In the genomic region with DNA sequence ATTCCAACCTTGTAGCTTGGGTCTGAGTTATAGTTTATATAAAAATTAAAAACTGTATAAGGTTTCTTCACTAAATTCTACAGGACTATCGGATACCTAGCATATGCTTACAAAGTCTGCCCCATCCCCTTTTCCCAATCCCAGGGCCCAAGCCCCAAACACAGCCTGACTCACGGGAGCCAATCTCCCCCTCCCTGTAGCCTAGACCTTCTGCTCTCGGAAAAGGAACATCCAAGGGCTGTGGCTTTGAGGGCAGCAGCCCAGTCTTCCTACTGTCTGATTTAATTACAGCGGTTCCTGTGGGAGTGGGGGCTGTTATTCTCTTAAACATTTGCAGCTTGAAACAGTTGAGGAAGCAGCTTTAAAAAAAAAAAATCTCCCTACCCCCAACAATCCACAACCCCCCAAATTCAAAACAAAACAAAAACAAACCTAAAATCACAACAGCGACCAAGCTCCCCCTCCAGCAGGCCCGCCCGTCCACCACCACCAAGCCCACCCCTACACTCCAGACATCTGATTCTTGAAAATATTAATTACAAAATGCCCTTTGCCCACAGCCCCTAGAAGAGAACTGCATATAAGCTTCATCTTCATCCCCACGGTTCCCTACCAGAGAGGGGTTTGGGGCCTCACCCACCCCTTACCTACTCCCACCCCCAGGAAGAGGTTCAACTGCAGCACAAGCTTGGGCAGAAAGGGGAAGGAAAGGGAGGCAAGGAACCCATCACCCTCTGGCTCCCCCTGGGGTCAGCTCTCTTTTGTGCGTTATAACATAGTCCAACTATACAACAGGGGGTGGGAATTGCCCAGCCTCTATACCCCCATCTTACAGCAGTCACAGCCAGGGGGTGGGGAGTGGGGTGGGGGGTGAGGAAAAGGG, we compare ENCODE assay signal across 8 cellular contexts. TPM values are rescaled to one million over a fixed set of nuclear protein-coding genes. Genes with fewer than 3 reads are reported as not detected.
DNase-seq lines count a peak whose midpoint lies in the region; ATAC-seq and TF ChIP-seq lines count a peak whose summit lies in the region.

No MANE protein-coding gene starts in this region.

- peaks cover 0 to 4% (median 0%) of the 10 kb centered on the region in 3 donors for H3K27me3 Mint-ChIP-seq in CD14-positive monocyte (ENCODE audit: low read depth in 3 of 3)

- no peak for TF ChIP-seq POLR2A in right lobe of liver (IDR thresholded peaks at IDR 0.05)

- H3K9me3 Mint-ChIP-seq in CD14-positive monocyte = peaks cover 0 to 2% (median 0%) of the 10 kb centered on the region in 7 donors

- H3K4me1 ChIP-seq in right lobe of liver (peaks cover 0 to 6% (median 2%) of the 10 kb centered on the region in 4 donors), thoracic aorta (ENCODE audit: control insufficient read depth in 1 of 2, low read depth in 2 of 2) (peaks cover 10 to 12% of the 10 kb centered on the region in 2 donors)

- ATAC-seq in right lobe of liver (no peak), thoracic aorta (ENCODE audit: insufficient number of reproducible peaks, low FRiP score, low read depth) (no peak), GM18498 (IDR thresholded peaks at IDR 0.05; ENCODE audit: unreplicated experiment) (no peak)

- H3K36me3 ChIP-seq in right lobe of liver (peaks cover 0 to 34% (median 6%) of the 10 kb centered on the region in 4 donors), thoracic aorta (peaks cover 14% of the 10 kb centered on the region)

- no peaks in the 10 kb centered on the region for H3K9me3 ChIP-seq in right lobe of liver
- no peaks in the 10 kb centered on the region for H3K9me3 ChIP-seq in thoracic aorta

- H3K4me3 ChIP-seq in right lobe of liver (no peak overlapping the region), thoracic aorta (peak overlapping the region; percentile 90)

- TF ChIP-seq CTCF in CD14-positive monocyte (IDR thresholded peaks at IDR 0.05) = peak; percentile 65
- TF ChIP-seq CTCF in right lobe of liver (IDR thresholded peaks at IDR 0.05) = no peak
- no peak for TF ChIP-seq CTCF in thoracic aorta (IDR thresholded peaks at IDR 0.05)

- peak overlapping the region; percentile 98 to 100 (median 99) for H3K27ac Mint-ChIP-seq in CD14-positive monocyte

- peak overlapping the region; percentile 72 to 91 (median 88) for H3K27ac ChIP-seq in right lobe of liver
- H3K27ac ChIP-seq in thoracic aorta = peak overlapping the region; percentile 90 to 95

- no peaks in the 10 kb centered on the region for H3K27me3 ChIP-seq in right lobe of liver
- H3K27me3 ChIP-seq in thoracic aorta (replicated peaks; ENCODE audit: insufficient read depth) = no peaks in the 10 kb centered on the region

- peaks cover 49 to 59% of the 10 kb centered on the region in 2 donors for H3K36me3 Mint-ChIP-seq in CD14-positive monocyte

- WGBS in right lobe of liver (ENCODE audit: insufficient coverage, low coverage, low lambda C conversion rate, missing lambda C conversion rate) = 70% methylated on average over 9 of the region's 9 CpGs

- H3K4me1 Mint-ChIP-seq in CD14-positive monocyte = peaks cover 29% of the 10 kb centered on the region

- DNase-seq in CD14-positive monocyte (ENCODE audit: low spot score) = no peak
- peak; percentile 28 for DNase-seq in HCEC 1CT
- peak; percentile 34 for DNase-seq in SIG-M5 (lab: John Stamatoyannopoulos, UW)
- DNase-seq in astrocyte of the hippocampus (ENCODE audit: low read depth, low spot score) = peak; percentile 47
- peak in 1 of 3 donors; percentile 32 for DNase-seq in right lobe of liver
- no peak for DNase-seq in thoracic aorta (ENCODE audit: low spot score)
- DNase-seq in NCI-H1092 treated with DMSO at 0.1 percent for 48 hours (lab: John Stamatoyannopoulos, UW) = no peak

- peak overlapping the region; percentile 89 to 96 for H3K4me3 Mint-ChIP-seq in CD14-positive monocyte

- intact Hi-C loops in CD14-positive monocyte (cut with micrococcal nuclease) (loop anchor here (5.0 kb wide), 1 partner anchor 38 kb away; no protein-coding TSS in a partner anchor), right lobe of liver (cut with DNase I) (no loop called here)

RNA-seq across cellular contexts. Expression of gene PRKAG1, which starts 1.1 kb away (rescaled TPM):
- polyA plus RNA-seq in CD14-positive monocyte = 10 to 100 TPM; 50.1 to 58.9 TPM
- 10 to 100 TPM; 24.8 to 36.2 (median 30.1) TPM for total RNA-seq in right lobe of liver
- 10 to 100 TPM; 53.2 to 68.1 TPM for total RNA-seq in thoracic aorta

RNA-seq across cellular contexts. Expression of gene DDN, which starts 20.5 kb away (rescaled TPM):
- not detected for polyA plus RNA-seq in CD14-positive monocyte
- total RNA-seq in right lobe of liver (under 1 TPM in 2 of 6 experiments, not detected in 4; 0.18 to 0.19 TPM), thoracic aorta (under 1 TPM in 1 of 2 donors, not detected in 1; 0.14 TPM)

RNA-seq across cellular contexts. Expression of gene KMT2D, which starts 40.9 kb away (rescaled TPM):
- polyA plus RNA-seq in CD14-positive monocyte = 1 to 10 TPM; 1.2 to 2.7 TPM
- total RNA-seq in right lobe of liver = 10 to 100 TPM; 28.6 to 35.4 (median 33.3) TPM
- 100 to 1,000 TPM in 1 of 2 donors, 10 to 100 TPM in 1; 56.5 to 101 TPM for total RNA-seq in thoracic aorta

RNA-seq across cellular contexts. Expression of gene WNT1, which starts 41.6 kb away (rescaled TPM):
- not detected for polyA plus RNA-seq in CD14-positive monocyte
- not detected for total RNA-seq in right lobe of liver
- total RNA-seq in thoracic aorta = 1 to 10 TPM in 1 of 2 donors, not detected in 1; 1.2 TPM

RNA-seq across cellular contexts. Expression of gene WNT10B, which starts 48.1 kb away (rescaled TPM):
- polyA plus RNA-seq in CD14-positive monocyte = not detected
- total RNA-seq in right lobe of liver (under 1 TPM in 2 of 6 experiments, not detected in 4; 0.12 TPM), thoracic aorta (1 to 10 TPM in 1 of 2 donors, under 1 TPM in 1; 0.54 to 2.3 TPM)

Comparison
In these comparisons a context has a peak if more than half of its experiments do, and no peak if none do; other contexts are left out.
1. DNase-seq: peak in HCEC 1CT (single experiment), SIG-M5 (single experiment) and astrocyte of the hippocampus (single experiment); none in CD14-positive monocyte (single experiment), thoracic aorta (single experiment) and NCI-H1092 treated with DMSO at 0.1 percent for 48 hours (single experiment).
2. intact Hi-C loops: an anchor here in CD14-positive monocyte (5.0 kb wide); none called in right lobe of liver.